Comparison of ENCODE assay signal across 21 cellular contexts in genomic region chr3:189169728-189170127, GRCh38. TPM values are rescaled to one million over a fixed set of nuclear protein-coding genes. Genes with fewer than 3 reads are reported as not detected.
DNase-seq lines count a peak whose midpoint lies in the region; ATAC-seq and TF ChIP-seq lines count a peak whose summit lies in the region.
"Had no signal": no experiment of that assay in that cellular context is flagged by ENCODE, and none has a peak within 500 bp of the region (broad histone marks: within the 10 kb centered on the region; RNA-seq: fewer than 3 reads in every experiment).

No MANE protein-coding gene starts in this region.

- H3K4me2 ChIP-seq in H9 (ENCODE audit: insufficient read depth, insufficient read length, low read length): no peak overlapping the region

- H3K27ac ChIP-seq in H9 (ENCODE audit: insufficient read length, low read depth, low read length) (no peak overlapping the region), transverse colon (no peak overlapping the region)
- H3K27ac ChIP-seq: colonic mucosa, gastroesophageal sphincter, psoas muscle, SK-N-MC, thoracic aorta had no signal

- H3K27me3 ChIP-seq in H9 (ENCODE audit: insufficient read depth, low read length) (no peaks in the 10 kb centered on the region), transverse colon (no peaks in the 10 kb centered on the region)
- H3K27me3 ChIP-seq: colonic mucosa, gastroesophageal sphincter had no signal

- H4K91ac ChIP-seq in H9 (ENCODE audit: insufficient read length, low read depth, low read length): no peak overlapping the region

- H3K23me2 ChIP-seq in H9 (ENCODE audit: insufficient read length, low read depth, low read length, poor library complexity, severe bottlenecking): no peaks in the 10 kb centered on the region

- no peak overlapping the region for H3K4ac ChIP-seq in H9 (ENCODE audit: low read depth, low read length)

- H3K79me1 ChIP-seq in H9 (ENCODE audit: insufficient read depth, low read depth, low read length, poor library complexity, severe bottlenecking): no peaks in the 10 kb centered on the region

- H2AK5ac ChIP-seq in H9 (ENCODE audit: insufficient read length, low read length): no peak overlapping the region

- no peaks in the 10 kb centered on the region for H3K36me3 ChIP-seq in transverse colon
- H3K36me3 ChIP-seq: colonic mucosa, gastroesophageal sphincter, thoracic aorta had no signal

- no peaks in the 10 kb centered on the region for H4K20me1 ChIP-seq in H9 (ENCODE audit: control insufficient read depth, insufficient read depth, insufficient read length)

- no peak overlapping the region; a peak in 1 of 7 replicates for H3K27ac Mint-ChIP-seq in H9
- H3K27ac Mint-ChIP-seq: activated CD4-positive, alpha-beta T cell treated with anti-CD3 and anti-CD28 coated beads for 36 hours had no signal

- H2BK15ac ChIP-seq in H9 (ENCODE audit: low read depth, low read length): no peak overlapping the region

- H3K14ac ChIP-seq in H9 (ENCODE audit: insufficient read depth, low read length): no peak overlapping the region; the same call in 1 of the 2 replicates

- no peak overlapping the region for H3T11ph ChIP-seq in H9 (ENCODE audit: low read length)

- WGBS in H9 (ENCODE audit: extremely low coverage, insufficient read length, low lambda C conversion rate): no CpG with 5 or more reads among the region's 6 CpGs
- WGBS in transverse colon (ENCODE audit: low coverage in 1 of 2), 2 donors: 93% methylated on average over 6 of the region's 6 CpGs; no CpG with 5 or more reads in 1 of the 2 donors

- DNase-seq in COR-L47 (lab: John Stamatoyannopoulos, UW): peak; percentile 33
- peak; percentile 60 for DNase-seq in H9
- DNase-seq in iPS-NIHi7 (ENCODE audit: extremely low spot score): peak; percentile 58
- no peak for DNase-seq in transverse colon
- no peak for DNase-seq in globus pallidus (ENCODE audit: low spot score)
- no peak for DNase-seq in SIG-M5 treated with dmso at 0.1 percent for 504 hours (lab: John Stamatoyannopoulos, UW; ENCODE audit: unreplicated experiment)
- DNase-seq: activated CD4-positive, alpha-beta T cell treated with anti-CD3 and anti-CD28 coated beads for 36 hours; activated gamma-delta T cell treated with Interleukin-2 at 50 U/mL for 16 hours; colonic mucosa; HCEC 1CT; mammary epithelial cell; naive thymus-derived CD8-positive, alpha-beta T cell; NCI-H1694; NCI-H510A treated with DMSO at 0.1 percent for 48 hours; PC-3; psoas muscle had no signal

- no peak for TF ChIP-seq EP300 in transverse colon (IDR thresholded peaks at IDR 0.05; ENCODE audit: low read depth)

- no peak overlapping the region for H2AFZ ChIP-seq in H9 (ENCODE audit: low read length)

- H3K4me3 ChIP-seq in WI38 (ENCODE audit: low read depth, low read length): no peak overlapping the region
- H3K4me3 ChIP-seq in transverse colon: no peak overlapping the region
- H3K4me3 ChIP-seq: colonic mucosa, gastroesophageal sphincter, psoas muscle, SK-N-MC, thoracic aorta had no signal

- no peaks in the 10 kb centered on the region for H3K79me2 ChIP-seq in H9 (ENCODE audit: insufficient read depth, low read length)

- no peak overlapping the region for H3K23ac ChIP-seq in H9 (ENCODE audit: insufficient read length, low read depth, low read length)

- no peaks in the 10 kb centered on the region for H3K36me3 Mint-ChIP-seq in H9 (ENCODE audit: insufficient read depth in 1 of 3, low read depth in 3 of 3)
- H3K36me3 Mint-ChIP-seq: naive thymus-derived CD8-positive, alpha-beta T cell had no signal

- H2BK20ac ChIP-seq in H9 (ENCODE audit: low read depth, low read length, poor library complexity, severe bottlenecking): no peak overlapping the region

- no peak for TF ChIP-seq POLR2A in transverse colon (IDR thresholded peaks at IDR 0.05)

- H3K56ac ChIP-seq in H9 (ENCODE audit: insufficient read length, low read depth, low read length): no peak overlapping the region

- in situ Hi-C loops in transverse colon (cut with MboI; ENCODE audit: low pct_ligation_motif_present in 1 of 4, low pct_unique_long_range_greater_than_20kb in 1 of 4, low sequenced_read_pairs in 3 of 4): no loop called here

- intact Hi-C loops in transverse colon (cut with DNase I; ENCODE audit: low total_unique reads): no loop called here

- no peak overlapping the region for H2BK12ac ChIP-seq in H9 (ENCODE audit: insufficient read length, low read depth, low read length)

- no peak overlapping the region for H3K9ac ChIP-seq in H9 (ENCODE audit: extremely low read depth, insufficient read length, low read length)

- no peaks in the 10 kb centered on the region for H3K27me3 Mint-ChIP-seq in H9 (ENCODE audit: low read depth)
- H3K27me3 Mint-ChIP-seq: activated CD4-positive, alpha-beta T cell treated with anti-CD3 and anti-CD28 coated beads for 36 hours; naive thymus-derived CD8-positive, alpha-beta T cell had no signal

- H3K4me1 Mint-ChIP-seq in H9: peaks cover 14 to 21% of the 10 kb centered on the region in 2 experiments

- no peak overlapping the region for H4K5ac ChIP-seq in H9 (ENCODE audit: insufficient read length, low read depth, low read length)

- H3K9me3 ChIP-seq in H9 (ENCODE audit: control insufficient read depth, low read depth, low read length): no peaks in the 10 kb centered on the region
- no peaks in the 10 kb centered on the region for H3K9me3 ChIP-seq in transverse colon
- H3K9me3 ChIP-seq: colonic mucosa, gastroesophageal sphincter, psoas muscle, thoracic aorta had no signal

- no peaks in the 10 kb centered on the region for H3K9me3 Mint-ChIP-seq in H9
- H3K9me3 Mint-ChIP-seq: naive thymus-derived CD8-positive, alpha-beta T cell had no signal

- H4K8ac ChIP-seq in H9 (replicated peaks; ENCODE audit: insufficient read length, low read depth, low read length): no peak overlapping the region

- H2BK5ac ChIP-seq in H9 (ENCODE audit: insufficient read length, low read length): no peak overlapping the region

- peaks cover 2% of the 10 kb centered on the region; the same call in 1 of the 2 replicates for H3K4me1 ChIP-seq in H9 (ENCODE audit: insufficient read depth, low read length)
- H3K4me1 ChIP-seq in transverse colon: peaks cover 0 to 26% (median 5%) of the 10 kb centered on the region in 4 donors
- H3K4me1 ChIP-seq: colonic mucosa, gastroesophageal sphincter, psoas muscle had no signal

- no peak overlapping the region for H3K4me3 Mint-ChIP-seq in H9
- H3K4me3 Mint-ChIP-seq: activated CD4-positive, alpha-beta T cell treated with anti-CD3 and anti-CD28 coated beads for 36 hours; naive thymus-derived CD8-positive, alpha-beta T cell had no signal

- ATAC-seq in HG03095 (IDR thresholded peaks at IDR 0.05; ENCODE audit: unreplicated experiment): no peak
- ATAC-seq: activated CD4-positive, alpha-beta T cell treated with anti-CD3 and anti-CD28 coated beads for 36 hours; gastroesophageal sphincter; naive thymus-derived CD8-positive, alpha-beta T cell; PC-3; psoas muscle had no signal

- no peak overlapping the region for H3K18ac ChIP-seq in H9 (ENCODE audit: insufficient read length, low read depth, low read length)

- TF ChIP-seq CTCF in H9 (conservative IDR thresholded peaks at IDR 0.05) (peak; percentile 62), WI38 (IDR thresholded peaks at IDR 0.05; ENCODE audit: low read depth, low read length) (peak; percentile 21; the same call in 1 of the 2 replicates), transverse colon (IDR thresholded peaks at IDR 0.05) (no peak)

- H2BK120ac ChIP-seq in H9 (ENCODE audit: low read depth, low read length, poor library complexity, severe bottlenecking): no peak overlapping the region

RNA-seq across cellular contexts. Expression of gene TPRG1, which starts 2.0 kb away (rescaled TPM):
- 0.20 and 0.66 TPM in 2 replicates for total RNA-seq in H9 (2021)
- 10 to 100 TPM in 1 of 4 donors, 1 to 10 TPM in 2, not detected in 1; 2.3 to 14.9 (median 4.1) TPM for total RNA-seq in transverse colon

Comparison
In these comparisons a context has a peak if more than half of its experiments do, and no peak if none do; other contexts are left out.
1. DNase-seq: peak in COR-L47 (single experiment), H9 (single experiment) and iPS-NIHi7 (single experiment); none in transverse colon (single experiment), globus pallidus (single experiment) and SIG-M5 treated with dmso at 0.1 percent for 504 hours (single experiment).
2. CTCF ChIP-seq: peak in H9 (single experiment) and WI38 (single experiment); none in transverse colon (0 of 5).